ENCODE assay signal across 9 cellular contexts in genomic region chr1:21764615-21765423, GRCh38. TPM values are rescaled to one million over a fixed set of nuclear protein-coding genes. Genes with fewer than 3 reads are reported as not detected.
DNase-seq lines count a peak whose midpoint lies in the region; ATAC-seq, FAIRE-seq and TF ChIP-seq lines count a peak whose summit lies in the region.
"Had no signal": no experiment of that assay in that cellular context is flagged by ENCODE, and none has a peak within 500 bp of the region (broad histone marks: within the 10 kb centered on the region; RNA-seq: fewer than 3 reads in every experiment).

No MANE protein-coding gene starts in this region.

- dilution Hi-C loops in keratinocyte (cut with MboI; ENCODE audit: extremely low pct_ligation_motif_present, low sequenced_read_pairs), result no loop called here

- DNase-seq in HT1080 (ENCODE audit: low read depth) (peak; percentile 84), keratinocyte (ENCODE audit: low read depth, low spot score) (peak; percentile 69), vagina (ENCODE audit: extremely low spot score in 2 of 2) (no peak), GM19239 (ENCODE audit: insufficient read length, low spot score) (no peak), Peyer's patch (no peak), NCI-H524 treated with DMSO at 0.1 percent for 48 hours (lab: John Stamatoyannopoulos, UW) (no peak)
- peak; percentile 34 for DNase-seq in activated naive CD8-positive, alpha-beta T cell treated with anti-CD3 and anti-CD28 coated beads, Interleukin-2, amount 50 U/mL, for 24 hours

- H4K20me1 ChIP-seq in keratinocyte (ENCODE audit: control insufficient read depth, extremely low read depth, insufficient read depth, low read length), result peaks cover 3% of the 10 kb centered on the region

- TF ChIP-seq POLR2A in vagina (IDR thresholded peaks at IDR 0.05), result no peak
- TF ChIP-seq POLR2A in Peyer's patch (IDR thresholded peaks at IDR 0.05), result no peak

- no peak for TF ChIP-seq CTCF in C4-2B (conservative IDR thresholded peaks at IDR 0.05)
- no peak for TF ChIP-seq CTCF in keratinocyte (optimal IDR thresholded peaks at IDR 0.05 in 1 of 3, IDR thresholded peaks at IDR 0.05 in 1 of 3, conservative IDR thresholded peaks at IDR 0.05 in 1 of 3; ENCODE audit: extremely low read depth in 1 of 3, insufficient read depth in 2 of 3, low read length in 3 of 3)
- no peak for TF ChIP-seq CTCF in vagina (IDR thresholded peaks at IDR 0.05)
- TF ChIP-seq CTCF in Peyer's patch (IDR thresholded peaks at IDR 0.05), result no peak

- peaks cover 0 to 1% of the 10 kb centered on the region in 2 experiments for H3K36me3 ChIP-seq in keratinocyte (ENCODE audit: control insufficient read depth in 2 of 2, extremely low read depth in 1 of 2, insufficient read depth in 2 of 2, low read length in 2 of 2)
- no peaks in the 10 kb centered on the region for H3K36me3 ChIP-seq in vagina
- no peaks in the 10 kb centered on the region for H3K36me3 ChIP-seq in Peyer's patch

- H3K4me2 ChIP-seq in keratinocyte (ENCODE audit: control insufficient read depth, extremely low read depth, insufficient read depth, low read depth, low read length), result peak overlapping the region; percentile 58

- H3K27ac ChIP-seq in C4-2B (peak overlapping the region; percentile 57), keratinocyte (ENCODE audit: control insufficient read depth, insufficient read depth, low read length) (peak overlapping the region; percentile 67), vagina (peak overlapping the region; percentile 47), Peyer's patch (peak overlapping the region in 1 of 4 donors; percentile 39)

- peak overlapping the region; percentile 9 for H3K9ac ChIP-seq in keratinocyte (ENCODE audit: control insufficient read depth, extremely low read depth, insufficient read depth, low read length)

- H3K27ac Mint-ChIP-seq in activated naive CD8-positive, alpha-beta T cell treated with anti-CD3 and anti-CD28 coated beads, Interleukin-2, amount 50 U/mL, for 24 hours, result no peak overlapping the region

- FAIRE-seq in keratinocyte (lab: Jason Lieb, UNC) (no peak), GM19239 (lab: Jason Lieb, UNC) (no peak)

- H3K79me2 ChIP-seq in keratinocyte (ENCODE audit: control insufficient read depth, insufficient read depth, low read length), result peaks cover 87% of the 10 kb centered on the region

- H3K4me3 ChIP-seq in keratinocyte (ENCODE audit: control insufficient read depth in 2 of 3, extremely low read depth in 1 of 3, insufficient read depth in 2 of 3, low read depth in 1 of 3, low read length in 3 of 3) (no peak overlapping the region), vagina (no peak overlapping the region), Peyer's patch (no peak overlapping the region)

- intact Hi-C loops in vagina (cut with DNase I), result no loop called here

- H3K4me3 Mint-ChIP-seq in activated naive CD8-positive, alpha-beta T cell treated with anti-CD3 and anti-CD28 coated beads, Interleukin-2, amount 50 U/mL, for 24 hours, result no peak overlapping the region

- peaks cover 5% of the 10 kb centered on the region for H3K36me3 Mint-ChIP-seq in activated naive CD8-positive, alpha-beta T cell treated with anti-CD3 and anti-CD28 coated beads, Interleukin-2, amount 50 U/mL, for 24 hours (ENCODE audit: low read depth)

- H3K4me1 ChIP-seq in keratinocyte (ENCODE audit: control insufficient read depth, extremely low read depth, insufficient read depth, low read length) (peaks cover 11% of the 10 kb centered on the region), vagina (peaks cover 68% of the 10 kb centered on the region), Peyer's patch (peaks cover 0 to 24% (median 5%) of the 10 kb centered on the region in 4 donors)

- H3K9me3 ChIP-seq in keratinocyte (ENCODE audit: control insufficient read depth, low read depth, low read length) (no peaks in the 10 kb centered on the region), vagina (no peaks in the 10 kb centered on the region), Peyer's patch (no peaks in the 10 kb centered on the region)

- ATAC-seq in activated naive CD8-positive, alpha-beta T cell treated with anti-CD3 and anti-CD28 coated beads, Interleukin-2, amount 50 U/mL, for 24 hours, result peak; percentile 59

- no peaks in the 10 kb centered on the region for H3K27me3 Mint-ChIP-seq in activated naive CD8-positive, alpha-beta T cell treated with anti-CD3 and anti-CD28 coated beads, Interleukin-2, amount 50 U/mL, for 24 hours

- H2AFZ ChIP-seq in keratinocyte (ENCODE audit: control insufficient read depth, low read length), result no peak overlapping the region

- no peaks in the 10 kb centered on the region for H3K9me1 ChIP-seq in keratinocyte (ENCODE audit: control insufficient read depth, extremely low read depth, insufficient read depth, low read length)

- peaks cover 77% of the 10 kb centered on the region for H3K4me1 Mint-ChIP-seq in activated naive CD8-positive, alpha-beta T cell treated with anti-CD3 and anti-CD28 coated beads, Interleukin-2, amount 50 U/mL, for 24 hours

- H3K27me3 ChIP-seq in keratinocyte (ENCODE audit: control insufficient read depth, extremely low read depth, insufficient read depth, low read length) (no peaks in the 10 kb centered on the region), vagina (no peaks in the 10 kb centered on the region), Peyer's patch (no peaks in the 10 kb centered on the region)

- no peaks in the 10 kb centered on the region for H3K9me3 Mint-ChIP-seq in activated naive CD8-positive, alpha-beta T cell treated with anti-CD3 and anti-CD28 coated beads, Interleukin-2, amount 50 U/mL, for 24 hours

RNA-seq across cellular contexts. Expression of gene USP48, which starts 18.1 kb away (rescaled TPM):
- 15.9 and 20.1 TPM in 2 replicates for total RNA-seq in HT1080 (2014; rRNA removed; shearing (Covaris generic))
- polyA plus RNA-seq in HT1080 (2015; cell fraction: cytosol; rRNA removed), result 29.1 and 29.8 TPM in 2 replicates
- 57.8 and 63.1 TPM in 2 replicates for polyA plus RNA-seq in HT1080 (2015; cell fraction: nucleus; rRNA removed)
- 18.7 to 33.0 TPM (median 21.6 TPM) in 3 replicates for polyA plus RNA-seq in keratinocyte
- 74.6 TPM for polyA plus RNA-seq in keratinocyte (2011; ENCODE audit: low read depth)
- 15.2 and 25.4 TPM in 2 replicates for polyA plus RNA-seq in keratinocyte (2011; cell fraction: cytosol; rRNA removed)
- 42.1 and 55.7 TPM in 2 replicates for polyA plus RNA-seq in keratinocyte (2011; cell fraction: nucleus; rRNA removed)
- 19.4 and 27.4 TPM in 2 replicates for polyA plus RNA-seq in keratinocyte (2012; ENCODE audit: low replicate concordance)
- 8.3 to 51.5 TPM (median 20.0 TPM) in 3 replicates for polyA minus RNA-seq in keratinocyte
- polyA minus RNA-seq in keratinocyte (2011; cell fraction: cytosol; rRNA and poly(A)+ RNA removed), result 15.9 TPM
- 23.8 and 64.5 TPM in 2 replicates for polyA minus RNA-seq in keratinocyte (2011; cell fraction: nucleus; rRNA and poly(A)+ RNA removed)
- total RNA-seq in vagina (67.5 TPM), Peyer's patch (100 to 1,000 TPM in 1 of 4 donors, 10 to 100 TPM in 3; 35.4 to 198 (median 50.7) TPM)

RNA-seq across cellular contexts. Expression of gene LDLRAD2, which starts 47.2 kb away (rescaled TPM):
- total RNA-seq in HT1080 (2014; rRNA removed; shearing (Covaris generic)), result not detected in 2 replicates
- polyA plus RNA-seq in HT1080 (2015; cell fraction: cytosol; rRNA removed), result not detected in 2 replicates
- 0.02 TPM in 1 of 2 replicates, not detected in the other for polyA plus RNA-seq in HT1080 (2015; cell fraction: nucleus; rRNA removed)
- polyA plus RNA-seq in keratinocyte, result 0.07 TPM in 1 of 3 replicates, not detected in the others
- not detected for polyA plus RNA-seq in keratinocyte (2011; ENCODE audit: low read depth)
- not detected in 2 replicates for polyA plus RNA-seq in keratinocyte (2011; cell fraction: cytosol; rRNA removed)
- polyA plus RNA-seq in keratinocyte (2011; cell fraction: nucleus; rRNA removed), result not detected in 2 replicates
- 8.4 and 12.5 TPM in 2 replicates for polyA plus RNA-seq in keratinocyte (2012; ENCODE audit: low replicate concordance)
- not detected in 3 replicates for polyA minus RNA-seq in keratinocyte
- polyA minus RNA-seq in keratinocyte (2011; cell fraction: cytosol; rRNA and poly(A)+ RNA removed), result not detected
- not detected in 2 replicates for polyA minus RNA-seq in keratinocyte (2011; cell fraction: nucleus; rRNA and poly(A)+ RNA removed)
- total RNA-seq in vagina, result not detected
- 1 to 10 TPM in 1 of 4 donors, under 1 TPM in 2, not detected in 1; 0.38 to 3.3 (median 0.80) TPM for total RNA-seq in Peyer's patch
- total RNA-seq: subcutaneous adipose tissue had no signal

Comparison
In these comparisons a context has a peak if more than half of its experiments do, and no peak if none do; other contexts are left out.
1. DNase-seq: peak in HT1080 (single experiment), activated naive CD8-positive, alpha-beta T cell treated with anti-CD3 and anti-CD28 coated beads, Interleukin-2, amount 50 U/mL, for 24 hours (single experiment) and keratinocyte (single experiment); none in vagina (0 of 2), GM19239 (single experiment), Peyer's patch (0 of 3) and NCI-H524 treated with DMSO at 0.1 percent for 48 hours (single experiment).